Comparison of ENCODE assay signal across 17 cellular contexts in genomic region chr6:161366301-161366953, GRCh38.
DNase-seq lines count a peak whose midpoint lies in the region; ATAC-seq, FAIRE-seq and TF ChIP-seq lines count a peak whose summit lies in the region.
"Had no signal": no experiment of that assay in that cellular context is flagged by ENCODE, and none has a peak within 500 bp of the region (broad histone marks: within the 10 kb centered on the region; RNA-seq: fewer than 3 reads in every experiment).

No MANE protein-coding gene starts in this region.

- intact Hi-C loops in aorta (cut with DNase I): loop anchor here in 1 of 2 donors (10.0 kb wide), 1 partner anchor 212 kb away; no protein-coding TSS in a partner anchor

- H3K4me3 ChIP-seq in neutrophil (ENCODE audit: low read depth in 1 of 2, low read length in 1 of 2) (no peak overlapping the region), aorta (ENCODE audit: low read length in 2 of 2) (no peak overlapping the region)
- H3K4me3 ChIP-seq: SJSA1 had no signal

- peak overlapping the region; percentile 66 for H3K27ac ChIP-seq in neutrophil
- H3K27ac ChIP-seq in aorta (ENCODE audit: low read depth in 1 of 2, low read length in 2 of 2): no peak overlapping the region
- H3K27ac ChIP-seq: SJSA1 had no signal

- no peak for TF ChIP-seq POLR2A in GM12891 (IDR thresholded peaks at IDR 0.05; ENCODE audit: low read depth, low read length)

- no peak for TF ChIP-seq CTCF in neutrophil (IDR thresholded peaks at IDR 0.05)

- no peak for FAIRE-seq in GM12891 (lab: Jason Lieb, UNC)
- FAIRE-seq: GM19239 had no signal

- DNase-seq in GM12891 (ENCODE audit: insufficient read length, low spot score) (no peak), MV-4-11 (lab: John Stamatoyannopoulos, UW) (peak; percentile 96), SIG-M5 (lab: John Stamatoyannopoulos, UW) (peak; percentile 29), aorta (no peak), cerebellar nuclear complex (lab: John Stamatoyannopoulos, UW) (no peak), NCI-H1436 (lab: John Stamatoyannopoulos, UW) (no peak)
- DNase-seq: ACHN; AML-193; CD4-positive, CD25-positive, alpha-beta regulatory T cell; NCI-H146; NCI-H2081; NCI-H510A; OCI-M1 had no signal

- H3K36me3 ChIP-seq in neutrophil (no peaks in the 10 kb centered on the region), aorta (ENCODE audit: control insufficient read depth in 1 of 2, insufficient read depth in 2 of 2, low read length in 1 of 2) (no peaks in the 10 kb centered on the region)
- H3K36me3 ChIP-seq: SJSA1 had no signal

- H3K27me3 ChIP-seq in neutrophil: no peaks in the 10 kb centered on the region
- H3K27me3 ChIP-seq in aorta (ENCODE audit: control insufficient read depth in 1 of 2, insufficient read depth in 2 of 2, low read length in 1 of 2): no peaks in the 10 kb centered on the region
- H3K27me3 ChIP-seq: SJSA1 had no signal

- H3K9me3 ChIP-seq in neutrophil: no peaks in the 10 kb centered on the region
- no peaks in the 10 kb centered on the region for H3K9me3 ChIP-seq in aorta (ENCODE audit: control insufficient read depth, low read length)

- H3K4me1 ChIP-seq in neutrophil (ENCODE audit: control insufficient read depth in 1 of 2, insufficient read depth in 1 of 2, low read depth in 1 of 2, low read length in 1 of 2) (peaks cover 14 to 20% of the 10 kb centered on the region in 2 experiments), aorta (ENCODE audit: control insufficient read depth in 1 of 2, insufficient read depth in 2 of 2, low read length in 2 of 2) (no peaks in the 10 kb centered on the region)
- H3K4me1 ChIP-seq: SJSA1 had no signal

- ATAC-seq in HG03196 (IDR thresholded peaks at IDR 0.05; ENCODE audit: unreplicated experiment) (no peak), aorta (ENCODE audit: low FRiP score) (no peak)

- WGBS in aorta, 2 donors: 92 to 93% methylated on average over 11 of the region's 11 CpGs

TF ChIP-seq in GM12891, 5 proteins besides CTCF, POLR2A, EP300 and RAD21:
- TF ChIP-seq POLR2AphosphoS5 (IDR thresholded peaks at IDR 0.05; ENCODE audit: low read depth, low read length): no peak
- TF ChIP-seq PAX5 (IDR thresholded peaks at IDR 0.05; ENCODE audit: insufficient read depth, low read length, severe bottlenecking): no peak
- no peak for TF ChIP-seq TAF1 (IDR thresholded peaks at IDR 0.05; ENCODE audit: low read depth, low read length)
- no peak for TF ChIP-seq POU2F2 (IDR thresholded peaks at IDR 0.05; ENCODE audit: low read depth, low read length)
- TF ChIP-seq SPI1 (IDR thresholded peaks at IDR 0.05; ENCODE audit: low read depth, low read length): peak; percentile 63; the same call in 1 of the 2 replicates

Comparison
In these comparisons a context has a peak if more than half of its experiments do, and no peak if none do; other contexts are left out.
1. DNase-seq: peak in MV-4-11 (single experiment) and SIG-M5 (single experiment); none in GM12891 (single experiment), aorta (0 of 2), cerebellar nuclear complex (0 of 2) and NCI-H1436 (single experiment).